Comparison of ENCODE assay signal across 8 cellular contexts in the genomic region with DNA sequence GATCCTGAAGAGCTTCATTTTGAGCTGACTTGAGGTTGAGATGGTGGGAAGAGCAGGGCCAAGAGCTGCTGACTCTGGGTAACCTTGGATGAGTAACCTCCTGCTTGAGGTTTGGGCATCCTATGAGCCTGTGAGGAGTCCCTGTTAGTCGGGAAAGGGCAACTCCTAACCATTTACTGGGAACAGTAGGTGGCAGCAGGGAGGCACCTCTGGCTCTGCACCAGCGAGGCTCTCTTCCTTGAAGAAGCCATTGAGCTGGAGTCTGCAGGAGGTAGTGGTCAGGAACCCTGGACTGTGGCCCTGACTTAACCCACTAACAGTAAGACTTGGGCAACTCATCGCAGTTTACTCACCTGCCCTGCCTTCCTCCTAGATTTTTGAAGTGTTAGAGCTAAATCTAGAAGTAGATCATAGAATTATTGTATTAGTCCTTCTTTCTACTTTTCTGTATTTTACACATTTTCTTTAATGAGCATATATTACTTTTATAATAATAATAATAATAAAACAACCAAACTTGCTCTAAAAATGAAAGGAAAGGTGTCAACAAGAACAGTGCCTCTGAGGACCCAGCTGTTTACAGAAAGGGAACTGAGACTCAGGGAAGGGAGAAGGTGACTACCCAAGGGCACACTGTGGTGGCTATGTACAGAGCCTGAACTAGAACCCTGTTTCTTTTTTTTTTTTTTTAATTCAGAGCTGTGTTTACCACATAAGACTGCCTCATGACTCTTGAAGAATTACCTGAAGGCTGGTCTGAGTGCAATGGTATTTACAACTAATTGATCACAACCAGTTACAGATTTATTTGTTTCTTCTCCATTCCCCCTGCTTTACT. TPM values are rescaled to one million over a fixed set of nuclear protein-coding genes. Genes with fewer than 3 reads are reported as not detected.
DNase-seq lines count a peak whose midpoint lies in the region; ATAC-seq and TF ChIP-seq lines count a peak whose summit lies in the region.

No MANE protein-coding gene starts in this region.

- no peaks in the 10 kb centered on the region for H3K27me3 ChIP-seq in uterus

- no peaks in the 10 kb centered on the region for H3K9me3 ChIP-seq in uterus

- no peak overlapping the region for H3K4me3 ChIP-seq in uterus

- H3K4me1 ChIP-seq in uterus = no peaks in the 10 kb centered on the region

- no peak overlapping the region for H3K27ac ChIP-seq in uterus

- ATAC-seq in GM21717 (IDR thresholded peaks at IDR 0.05; ENCODE audit: unreplicated experiment) = peak; percentile 60
- ATAC-seq in activated naive CD4-positive, alpha-beta T cell treated with anti-CD3 and anti-CD28 coated beads, Interleukin-2, amount 50 U/mL, for 72 hours = peak; percentile 92 to 99
- ATAC-seq in Right ventricle myocardium superior (ENCODE audit: poor library complexity) = peak; percentile 92

- intact Hi-C loops in Right ventricle myocardium superior (cut with DNase I) (no loop called here), posterior vena cava (cut with DNase I) (no loop called here), uterus (cut with DNase I; ENCODE audit: low total_unique reads) (no loop called here)

- peak; percentile 45 to 70 (median 68) for TF ChIP-seq CTCF in uterus (IDR thresholded peaks at IDR 0.05)

- H3K9me3 Mint-ChIP-seq in activated naive CD4-positive, alpha-beta T cell treated with anti-CD3 and anti-CD28 coated beads, Interleukin-2, amount 50 U/mL, for 72 hours = no peaks in the 10 kb centered on the region

- H3K36me3 Mint-ChIP-seq in activated naive CD4-positive, alpha-beta T cell treated with anti-CD3 and anti-CD28 coated beads, Interleukin-2, amount 50 U/mL, for 72 hours = no peaks in the 10 kb centered on the region

- no peak overlapping the region for H3K27ac Mint-ChIP-seq in activated naive CD4-positive, alpha-beta T cell treated with anti-CD3 and anti-CD28 coated beads, Interleukin-2, amount 50 U/mL, for 72 hours

- no peaks in the 10 kb centered on the region for H3K36me3 ChIP-seq in uterus

- no peak for TF ChIP-seq POLR2A in uterus (IDR thresholded peaks at IDR 0.05)

- peak; percentile 53 for DNase-seq in DMS53 treated with DMSO at 0.1 percent for 48 hours (lab: John Stamatoyannopoulos, UW; ENCODE audit: unreplicated experiment)
- peak; percentile 83 for DNase-seq in LoVo (ENCODE audit: low spot score)
- DNase-seq in SK-N-DZ (ENCODE audit: low spot score) = peak; percentile 74
- peak; percentile 65 to 70 for DNase-seq in activated naive CD4-positive, alpha-beta T cell treated with anti-CD3 and anti-CD28 coated beads, Interleukin-2, amount 50 U/mL, for 72 hours (ENCODE audit: low spot score in 2 of 2)
- DNase-seq in Right ventricle myocardium superior = peak; percentile 75
- DNase-seq in posterior vena cava (ENCODE audit: low spot score) = peak; percentile 87
- DNase-seq in uterus = peak; percentile 46 to 54

RNA-seq across cellular contexts. Expression of gene MEI1, which starts 47.5 kb away (rescaled TPM):
- 0.08 and 0.15 TPM in 2 replicates for polyA plus RNA-seq in SK-N-DZ (2014; cell fraction: cytosol; rRNA removed)
- 1.2 and 2.0 TPM in 2 replicates for polyA plus RNA-seq in SK-N-DZ (2014; cell fraction: nucleus; rRNA removed)
- total RNA-seq in activated naive CD4-positive, alpha-beta T cell treated with anti-CD3 and anti-CD28 coated beads, Interleukin-2, amount 50 U/mL, for 72 hours = 10 to 100 TPM; 28.3 to 36.9 TPM
- total RNA-seq in Right ventricle myocardium superior = not detected
- 1 to 10 TPM; 1.4 to 4.3 TPM for total RNA-seq in posterior vena cava
- total RNA-seq in uterus = 1 to 10 TPM in 1 of 4 donors, under 1 TPM in 1, not detected in 2; 0.70 to 1.9 TPM

RNA-seq across cellular contexts. Expression of gene CCDC134, which starts 53.7 kb away (rescaled TPM):
- 7.3 and 13.7 TPM in 2 replicates for polyA plus RNA-seq in SK-N-DZ (2014; cell fraction: cytosol; rRNA removed)
- 4.9 and 6.8 TPM in 2 replicates for polyA plus RNA-seq in SK-N-DZ (2014; cell fraction: nucleus; rRNA removed)
- total RNA-seq in activated naive CD4-positive, alpha-beta T cell treated with anti-CD3 and anti-CD28 coated beads, Interleukin-2, amount 50 U/mL, for 72 hours = 10 to 100 TPM; 16.7 to 31.7 TPM
- 4.0 TPM for total RNA-seq in Right ventricle myocardium superior
- total RNA-seq in posterior vena cava = 1 to 10 TPM; 5.1 to 5.7 TPM
- total RNA-seq in uterus = 10 to 100 TPM in 2 of 4 donors, 1 to 10 TPM in 2; 4.1 to 24.3 (median 11.0) TPM

RNA-seq across cellular contexts. Expression of gene SNU13, which starts 58.1 kb away (rescaled TPM):
- polyA plus RNA-seq in SK-N-DZ (2014; cell fraction: cytosol; rRNA removed) = 197 and 212 TPM in 2 replicates
- polyA plus RNA-seq in SK-N-DZ (2014; cell fraction: nucleus; rRNA removed) = 97.5 and 142 TPM in 2 replicates
- 100 to 1,000 TPM; 193 to 235 TPM for total RNA-seq in activated naive CD4-positive, alpha-beta T cell treated with anti-CD3 and anti-CD28 coated beads, Interleukin-2, amount 50 U/mL, for 72 hours
- total RNA-seq in Right ventricle myocardium superior = 193 TPM
- total RNA-seq in posterior vena cava = 100 to 1,000 TPM in 1 of 2 donors, 10 to 100 TPM in 1; 86.2 to 103 TPM
- 100 to 1,000 TPM in 2 of 4 donors, 10 to 100 TPM in 2; 62.1 to 136 (median 96.2) TPM for total RNA-seq in uterus

Comparison
In these comparisons a context has a peak if more than half of its experiments do, and no peak if none do; other contexts are left out.
1. RNA of gene MEI1, which starts 47.5 kb away (total RNA-seq): 28.3 to 36.9 TPM in activated naive CD4-positive, alpha-beta T cell treated with anti-CD3 and anti-CD28 coated beads, Interleukin-2, amount 50 U/mL, for 72 hours; 1.4 to 4.3 TPM in posterior vena cava, 0.70 to 1.9 TPM in uterus and not detected in Right ventricle myocardium superior (single experiment); every median in the first group is over 4 times any median in the second.
2. Peak in every context shown above with its lines, with median percentiles within 50 percentile points of each other: DNase-seq and ATAC-seq.